22 cellular contexts compared by ENCODE assay signal in the genomic region with DNA sequence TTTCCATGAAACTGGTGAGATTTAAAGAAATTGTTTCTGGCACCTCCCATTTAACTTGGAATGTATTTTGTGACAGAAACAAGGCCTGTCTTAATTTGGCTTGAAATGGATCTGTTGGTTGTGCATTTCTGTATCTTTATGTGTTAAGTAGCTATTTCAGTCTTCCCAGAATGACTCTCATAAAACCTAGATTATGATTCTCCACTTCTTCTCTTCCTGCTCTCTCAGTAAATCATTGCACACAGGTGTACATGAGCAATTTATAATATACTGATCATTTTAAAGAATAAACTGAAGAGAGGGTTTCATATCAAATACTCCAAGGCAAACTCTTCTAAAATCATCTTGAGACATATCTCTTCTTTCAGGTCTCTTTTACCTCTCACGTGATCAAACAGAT.
"Had no signal": no experiment of that assay in that cellular context is flagged by ENCODE, and none has a peak within 500 bp of the region (broad histone marks: within the 10 kb centered on the region; RNA-seq: fewer than 3 reads in every experiment).

No MANE protein-coding gene starts in this region.

- H2AFZ ChIP-seq: hepatocyte had no signal

- ATAC-seq: foreskin keratinocyte, left cardiac atrium, left ventricle myocardium superior, pancreas, right cardiac atrium had no signal

- H3K4me3 ChIP-seq: hepatocyte, lung, pancreas, stomach had no signal

- H3K79me2 ChIP-seq: hepatocyte had no signal

- H3K27me3 ChIP-seq: foreskin keratinocyte, hepatocyte, pancreas, stomach had no signal

- H3K4me2 ChIP-seq: hepatocyte had no signal

- H3K9me3 ChIP-seq: pancreas had no signal

- H3K4me1 ChIP-seq: foreskin keratinocyte, pancreas, stomach had no signal

- DNase-seq: effector CD4-positive, alpha-beta T cell; endodermal cell; erythroblast; foreskin keratinocyte; head of caudate nucleus; kidney; left cardiac atrium; left ventricle myocardium superior; mesenchymal stem cell; midbrain; naive B cell; occipital lobe; pancreas; right cardiac atrium; small intestine; stimulated activated CD4-positive, alpha-beta T cell treated with anti-CD3 and anti-CD28 coated beads, Interleukin-12 subunit alpha, Interleukin-12 subunit beta, amount 100 ng/mL, for 4 hours; stimulated activated naive CD4-positive, alpha-beta T cell; stomach; substantia nigra; trophoblast cell had no signal

- H3K36me3 ChIP-seq: pancreas, stomach had no signal

- H3K27ac ChIP-seq: foreskin keratinocyte, hepatocyte, pancreas, stomach had no signal
